In the genomic region with DNA sequence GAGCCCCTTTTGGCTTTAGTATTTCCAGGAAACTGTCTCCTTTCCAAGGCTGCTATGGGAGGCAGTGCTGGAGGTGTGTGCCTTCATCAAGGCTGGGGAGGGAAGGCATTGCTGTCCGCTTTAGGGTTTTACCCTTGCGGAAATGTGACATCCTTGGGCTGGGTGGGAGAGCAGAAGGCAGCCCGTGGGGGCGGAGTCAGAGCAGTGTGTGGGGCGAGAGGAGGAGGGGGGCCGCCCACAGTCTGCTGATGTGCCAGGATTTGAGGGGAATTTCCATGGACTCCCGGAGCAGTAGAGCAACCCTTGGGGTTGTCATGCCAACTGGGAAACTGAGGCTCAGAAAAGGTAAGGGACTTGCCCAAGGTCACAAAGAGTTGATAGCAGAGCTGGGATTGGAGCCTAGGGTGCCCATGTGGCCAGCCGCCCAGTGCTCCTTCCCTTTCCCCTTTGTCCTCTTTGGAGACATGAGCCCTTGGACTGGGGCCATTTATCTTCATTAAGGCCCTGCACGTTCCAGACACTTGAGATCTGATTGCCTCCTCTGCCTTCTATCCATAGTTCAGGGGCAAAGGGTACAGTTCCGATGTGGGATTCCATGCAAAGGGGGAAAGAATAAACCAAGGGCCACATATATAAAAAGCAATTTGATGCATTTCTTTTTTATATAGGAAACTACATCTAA, we compare ENCODE assay signal across 18 cellular contexts. TPM values are rescaled to one million over a fixed set of nuclear protein-coding genes. Genes with fewer than 3 reads are reported as not detected.
DNase-seq lines count a peak whose midpoint lies in the region; ATAC-seq, FAIRE-seq and TF ChIP-seq lines count a peak whose summit lies in the region.
"Had no signal": no experiment of that assay in that cellular context is flagged by ENCODE, and none has a peak within 500 bp of the region (broad histone marks: within the 10 kb centered on the region; RNA-seq: fewer than 3 reads in every experiment).

No MANE protein-coding gene starts in this region.

- peaks cover 71% of the 10 kb centered on the region for H3K4me1 Mint-ChIP-seq in nephron progenitor cell
- H3K4me1 Mint-ChIP-seq: B cell, natural killer cell had no signal

- WGBS in HepG2 (ENCODE audit: low lambda C conversion rate) = 66% methylated on average over 10 of the region's 10 CpGs

- no peaks in the 10 kb centered on the region for H3K9me3 ChIP-seq in duodenal mucosa (ENCODE audit: control insufficient read depth in 1 of 2, low read length in 2 of 2)
- H3K9me3 ChIP-seq in tibial artery = no peaks in the 10 kb centered on the region
- H3K9me3 ChIP-seq in HepG2 (ENCODE audit: low read length) = no peaks in the 10 kb centered on the region
- H3K9me3 ChIP-seq: colonic mucosa had no signal

- peaks cover 0 to 6% of the 10 kb centered on the region in 2 donors for H3K36me3 ChIP-seq in duodenal mucosa (ENCODE audit: control insufficient read depth in 1 of 2, insufficient read depth in 2 of 2, low read length in 2 of 2)
- H3K36me3 ChIP-seq in tibial artery = no peaks in the 10 kb centered on the region
- no peaks in the 10 kb centered on the region for H3K36me3 ChIP-seq in HepG2 (replicated peaks in 1 of 2; ENCODE audit: control insufficient read depth in 1 of 2, insufficient read depth in 2 of 2, low read length in 2 of 2)
- H3K36me3 ChIP-seq: colonic mucosa had no signal

- H3K4me1 ChIP-seq in duodenal mucosa (ENCODE audit: control insufficient read depth in 1 of 2, insufficient read depth in 2 of 2, low read length in 2 of 2) (peaks cover 34 to 40% of the 10 kb centered on the region in 2 donors), tibial artery (peaks cover 0 to 74% (median 45%) of the 10 kb centered on the region in 4 donors), HepG2 (ENCODE audit: insufficient read depth, low read length) (no peaks in the 10 kb centered on the region)

- no peak overlapping the region for H3K4me3 Mint-ChIP-seq in nephron progenitor cell
- H3K4me3 Mint-ChIP-seq: activated naive CD4-positive, alpha-beta T cell treated with anti-CD3 and anti-CD28 coated beads for 36 hours; B cell; natural killer cell had no signal

- no peak overlapping the region for H3K4me2 ChIP-seq in HepG2 (ENCODE audit: low read depth, low read length)
- H3K4me2 ChIP-seq: KMS-11 had no signal

- TF ChIP-seq RAD21 in HepG2 (CRISPR knock-in tag; IDR thresholded peaks at IDR 0.05) = no peak

- CTCF ChIA-PET in HepG2 (lab: Yijun Ruan, JAX; ENCODE audit: low intra/inter-chr PET ratio, low total read pairs) = no interaction called here

- no peak for TF ChIP-seq POLR2A in HepG2 (IDR thresholded peaks at IDR 0.05; ENCODE audit: insufficient read depth in 1 of 2, low read depth in 2 of 2, low read length in 2 of 2)

- H3K27ac ChIP-seq in duodenal mucosa (ENCODE audit: low read depth, low read length) = peak overlapping the region; percentile 39
- peak overlapping the region; percentile 89 to 92 for H3K27ac ChIP-seq in tibial artery
- H3K27ac ChIP-seq in HepG2 (ENCODE audit: extremely low read length, insufficient read depth, low read length) = no peak overlapping the region
- H3K27ac ChIP-seq: KMS-11 had no signal

- in situ Hi-C loops in HepG2 (cut with HindIII; ENCODE audit: extremely low pct_ligation_motif_present, low pct_unique_long_range_greater_than_20kb) = no loop called here

- H3K79me2 ChIP-seq in HepG2 (ENCODE audit: insufficient read depth, low read length) = no peaks in the 10 kb centered on the region

- H3K9me3 Mint-ChIP-seq in nephron progenitor cell = no peaks in the 10 kb centered on the region
- H3K9me3 Mint-ChIP-seq: activated naive CD4-positive, alpha-beta T cell treated with anti-CD3 and anti-CD28 coated beads for 36 hours; natural killer cell had no signal

- H4K20me1 ChIP-seq in HepG2 (ENCODE audit: insufficient read depth, low read length) = no peaks in the 10 kb centered on the region

- ATAC-seq in HepG2 = no peak
- ATAC-seq: natural killer cell had no signal

- POLR2A ChIA-PET in HepG2 (lab: Yijun Ruan, JAX) = no interaction called here

- no TSS peak for BruUV-seq in HepG2 (replicated peaks; lab: Mats Ljungman, UMichigan)

- TF ChIP-seq CTCF in nephron progenitor cell (IDR thresholded peaks at IDR 0.05) (no peak), tibial artery (IDR thresholded peaks at IDR 0.05) (no peak), HepG2 (CRISPR knock-in tag; IDR thresholded peaks at IDR 0.05) (no peak)

- H3K4me3 ChIP-seq in duodenal mucosa (ENCODE audit: low read depth in 1 of 2, low read length in 2 of 2) (no peak overlapping the region), tibial artery (no peak overlapping the region), HepG2 (replicated peaks in 1 of 3; ENCODE audit: insufficient read depth in 1 of 3, low read depth in 2 of 3, low read length in 3 of 3) (no peak overlapping the region)
- H3K4me3 ChIP-seq: colonic mucosa had no signal

- H3K9ac ChIP-seq in duodenal mucosa (ENCODE audit: low read depth in 1 of 2, low read length in 2 of 2) (no peak overlapping the region), HepG2 (ENCODE audit: insufficient read depth, low read depth, low read length) (no peak overlapping the region)
- H3K9ac ChIP-seq: KMS-11 had no signal

- no peak for FAIRE-seq in HepG2 (lab: Jason Lieb, UNC)
- FAIRE-seq: endothelial cell of umbilical vein, frontal cortex had no signal

- peaks cover 5% of the 10 kb centered on the region for H3K27me3 Mint-ChIP-seq in nephron progenitor cell (ENCODE audit: low read depth, poor library complexity)

- no peaks in the 10 kb centered on the region for H3K27me3 ChIP-seq in duodenal mucosa (ENCODE audit: control insufficient read depth in 1 of 2, insufficient read depth in 2 of 2, low read length in 2 of 2)
- H3K27me3 ChIP-seq in tibial artery = no peaks in the 10 kb centered on the region
- H3K27me3 ChIP-seq in HepG2 (ENCODE audit: control insufficient read depth in 1 of 2, insufficient read depth in 2 of 2, low read length in 2 of 2) = peaks cover 1 to 16% of the 10 kb centered on the region in 2 experiments; a peak in 3 of 5 replicates
- H3K27me3 ChIP-seq: colonic mucosa had no signal

- peak overlapping the region; percentile 65 for H3K27ac Mint-ChIP-seq in nephron progenitor cell
- H3K27ac Mint-ChIP-seq: activated naive CD4-positive, alpha-beta T cell treated with anti-CD3 and anti-CD28 coated beads for 36 hours; B cell; natural killer cell had no signal

- peak; percentile 10 for DNase-seq in NCI-H69 (lab: John Stamatoyannopoulos, UW)
- no peak for DNase-seq in nephron progenitor cell
- DNase-seq in tibial artery = no peak
- DNase-seq in stimulated activated naive CD4-positive, alpha-beta T cell (lab: John Stamatoyannopoulos, UW) = no peak
- no peak for DNase-seq in HepG2 (ENCODE audit: low spot score)
- no peak for DNase-seq in NCI-H1048 (lab: John Stamatoyannopoulos, UW)
- DNase-seq: activated CD4-positive, alpha-beta T cell treated with anti-CD3 and anti-CD28 coated beads, Interleukin-2, amount 50 U/mL, for 4 hours; activated naive CD4-positive, alpha-beta T cell treated with anti-CD3 and anti-CD28 coated beads for 36 hours; activated T-cell treated with anti-CD3 and anti-CD28 coated beads for 4 hours; colonic mucosa; mammary epithelial cell; natural killer cell; NCI-H774 had no signal

- H2AFZ ChIP-seq in HepG2 (ENCODE audit: low read length) = no peak overlapping the region

- TF ChIP-seq EP300 in HepG2 (IDR thresholded peaks at IDR 0.05; ENCODE audit: low read depth in 2 of 2, low read length in 2 of 2) (no peak), HepG2 (CRISPR knock-in tag; IDR thresholded peaks at IDR 0.05; ENCODE audit: borderline replicate concordance) (no peak)

- no peaks in the 10 kb centered on the region for H3K36me3 Mint-ChIP-seq in nephron progenitor cell (ENCODE audit: low read depth)
- H3K36me3 Mint-ChIP-seq: natural killer cell had no signal

- intact Hi-C loops in tibial artery (cut with DNase I; ENCODE audit: low total_unique reads) (no loop called here), HepG2 (cut with micrococcal nuclease; ENCODE audit: unreplicated experiment) (no loop called here)

RNA-seq across cellular contexts. Expression of a gene that starts 22.2 kb away (rescaled TPM):
- total RNA-seq in HepG2 (2016; rRNA removed; fragmentation: Illumina TruSeq; extraction: Trizol) = 0.27 and 0.34 TPM in 2 replicates
- total RNA-seq in HepG2 (2016; cell fraction: cytosol; rRNA removed; fragmentation: Illumina TruSeq; extraction: Trizol; ENCODE audit: low read depth) = 0.61 and 0.88 TPM in 2 replicates
- total RNA-seq in HepG2 (2016; cell fraction: insoluble cytoplasmic fraction; rRNA removed; fragmentation: Illumina TruSeq; extraction: Trizol) = 0.28 TPM in 2 replicates
- 0.62 and 0.80 TPM in 2 replicates for total RNA-seq in HepG2 (2016; cell fraction: membrane; rRNA removed; fragmentation: Illumina TruSeq; extraction: Trizol)
- 0.28 and 1.2 TPM in 2 replicates for total RNA-seq in HepG2 (2016; cell fraction: nucleus; rRNA removed; fragmentation: Illumina TruSeq; extraction: Trizol)
- polyA plus RNA-seq in HepG2 (2011; rRNA removed) = 3.2 and 5.1 TPM in 2 replicates
- 5.3 and 5.4 TPM in 2 replicates for polyA plus RNA-seq in HepG2 (2011; cell fraction: cytosol; rRNA removed)
- 2.8 and 3.1 TPM in 2 replicates for polyA plus RNA-seq in HepG2 (2011; cell fraction: nucleus; rRNA removed)
- polyA plus RNA-seq in HepG2 (2012) = 3.9 and 5.4 TPM in 2 replicates
- polyA plus RNA-seq in HepG2 (2016; cell fraction: cytosol; fragmentation: Illumina TruSeq; extraction: Trizol; ENCODE audit: low read depth) = 0.62 and 0.84 TPM in 2 replicates
- polyA plus RNA-seq in HepG2 (2016; cell fraction: insoluble cytoplasmic fraction; fragmentation: Illumina TruSeq; extraction: Trizol; ENCODE audit: low read depth) = 0.35 and 0.72 TPM in 2 replicates
- 0.59 and 0.94 TPM in 2 replicates for polyA plus RNA-seq in HepG2 (2016; cell fraction: membrane; fragmentation: Illumina TruSeq; extraction: Trizol; ENCODE audit: low read depth)
- 1.5 and 2.6 TPM in 2 replicates for polyA plus RNA-seq in HepG2 (2016; cell fraction: nucleus; fragmentation: Illumina TruSeq; extraction: Trizol; ENCODE audit: insufficient read depth, low read depth)
- 7.5 and 42.0 TPM in 2 replicates for polyA minus RNA-seq in HepG2 (2011; rRNA and poly(A)+ RNA removed; ENCODE audit: low replicate concordance)
- 1.6 and 1.8 TPM in 2 replicates for polyA minus RNA-seq in HepG2 (2011; cell fraction: cytosol; rRNA and poly(A)+ RNA removed)
- 2.8 and 3.5 TPM in 2 replicates for polyA minus RNA-seq in HepG2 (2011; cell fraction: nucleus; rRNA and poly(A)+ RNA removed)

RNA-seq across cellular contexts. Expression of a gene that starts 56.7 kb away (rescaled TPM):
- not detected in 2 replicates for total RNA-seq in HepG2 (2016; rRNA removed; fragmentation: Illumina TruSeq; extraction: Trizol)
- not detected in 2 replicates for total RNA-seq in HepG2 (2016; cell fraction: cytosol; rRNA removed; fragmentation: Illumina TruSeq; extraction: Trizol; ENCODE audit: low read depth)
- not detected in 2 replicates for total RNA-seq in HepG2 (2016; cell fraction: insoluble cytoplasmic fraction; rRNA removed; fragmentation: Illumina TruSeq; extraction: Trizol)
- not detected in 2 replicates for total RNA-seq in HepG2 (2016; cell fraction: membrane; rRNA removed; fragmentation: Illumina TruSeq; extraction: Trizol)
- total RNA-seq in HepG2 (2016; cell fraction: nucleus; rRNA removed; fragmentation: Illumina TruSeq; extraction: Trizol) = not detected in 2 replicates
- polyA plus RNA-seq in HepG2 (2011; rRNA removed) = 0.04 TPM in 1 of 2 replicates, not detected in the other
- polyA plus RNA-seq in HepG2 (2011; cell fraction: cytosol; rRNA removed) = 0.03 TPM in 2 replicates
- not detected in 2 replicates for polyA plus RNA-seq in HepG2 (2011; cell fraction: nucleus; rRNA removed)
- polyA plus RNA-seq in HepG2 (2012) = not detected in 2 replicates
- not detected in 2 replicates for polyA plus RNA-seq in HepG2 (2016; cell fraction: cytosol; fragmentation: Illumina TruSeq; extraction: Trizol; ENCODE audit: low read depth)
- polyA plus RNA-seq in HepG2 (2016; cell fraction: insoluble cytoplasmic fraction; fragmentation: Illumina TruSeq; extraction: Trizol; ENCODE audit: low read depth) = not detected in 2 replicates
- not detected in 2 replicates for polyA plus RNA-seq in HepG2 (2016; cell fraction: membrane; fragmentation: Illumina TruSeq; extraction: Trizol; ENCODE audit: low read depth)
- not detected in 2 replicates for polyA plus RNA-seq in HepG2 (2016; cell fraction: nucleus; fragmentation: Illumina TruSeq; extraction: Trizol; ENCODE audit: insufficient read depth, low read depth)
- polyA minus RNA-seq in HepG2 (2011; rRNA and poly(A)+ RNA removed; ENCODE audit: low replicate concordance) = 0.48 TPM in 1 of 2 replicates, not detected in the other
- not detected in 2 replicates for polyA minus RNA-seq in HepG2 (2011; cell fraction: cytosol; rRNA and poly(A)+ RNA removed)
- not detected in 2 replicates for polyA minus RNA-seq in HepG2 (2011; cell fraction: nucleus; rRNA and poly(A)+ RNA removed)
- total RNA-seq: activated naive CD4-positive, alpha-beta T cell treated with anti-CD3 and anti-CD28 coated beads for 36 hours; B cell; endothelial cell of umbilical vein; mammary epithelial cell; natural killer cell had no signal
